ENCODE assay signal across 5 cellular contexts in the genomic region with DNA sequence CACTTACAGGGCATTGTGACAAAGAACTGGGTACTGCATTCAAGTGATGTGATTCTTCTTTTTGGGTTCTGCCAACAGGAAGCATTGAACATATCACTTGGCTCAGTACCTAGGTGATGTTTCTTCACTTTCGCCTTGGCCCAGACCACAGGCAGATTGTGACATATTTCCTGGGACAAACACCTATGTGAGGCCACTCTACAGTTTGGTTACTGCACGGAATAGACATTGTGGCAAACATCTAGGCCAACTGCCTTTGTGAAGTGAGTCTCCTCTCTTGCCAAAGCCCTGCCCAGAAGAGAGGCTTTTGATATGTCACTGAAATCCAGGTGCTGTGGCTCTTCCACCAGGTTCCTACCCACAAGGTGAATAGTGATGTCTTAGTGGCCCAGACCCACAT. TPM values are rescaled to one million over a fixed set of nuclear protein-coding genes. Genes with fewer than 3 reads are reported as not detected.
"Had no signal": no experiment of that assay in that cellular context is flagged by ENCODE, and none has a peak within 500 bp of the region (broad histone marks: within the 10 kb centered on the region; RNA-seq: fewer than 3 reads in every experiment).

No MANE protein-coding gene starts in this region.

RNA-seq across cellular contexts. Expression of a gene that starts 14.4 kb away (rescaled TPM):
- total RNA-seq: HepG2, HT-29, HT1080, IMR-90, K562 had no signal
